ENCODE assay signal across 9 cellular contexts in genomic region chr14:22200977-22201605, GRCh38.
DNase-seq lines count a peak whose midpoint lies in the region; TF ChIP-seq lines count a peak whose summit lies in the region.
"Had no signal": no experiment of that assay in that cellular context is flagged by ENCODE, and none has a peak within 500 bp of the region (broad histone marks: within the 10 kb centered on the region; RNA-seq: fewer than 3 reads in every experiment).

No MANE protein-coding gene starts in this region.

- no peaks in the 10 kb centered on the region for H3K27me3 Mint-ChIP-seq in activated naive CD4-positive, alpha-beta T cell treated with anti-CD3 and anti-CD28 coated beads, Interleukin-2, amount 10 ng/mL, durations not matched to agents 7 days and 5 days
- H3K27me3 Mint-ChIP-seq: dendritic cell treated with granulocyte-macrophage colony-stimulating factor and Interleukin-4, amounts not matched to agents 40 ng/mL and 50 ng/mL, for 4 days had no signal

- H3K36me3 Mint-ChIP-seq in activated naive CD4-positive, alpha-beta T cell treated with anti-CD3 and anti-CD28 coated beads, Interleukin-2, amount 10 ng/mL, durations not matched to agents 7 days and 5 days, result no peaks in the 10 kb centered on the region

- H3K4me3 ChIP-seq in fibroblast of villous mesenchyme (ENCODE audit: low read depth, low read length), result no peak overlapping the region

- H3K9me3 Mint-ChIP-seq in activated naive CD4-positive, alpha-beta T cell treated with anti-CD3 and anti-CD28 coated beads, Interleukin-2, amount 10 ng/mL, durations not matched to agents 7 days and 5 days, result no peaks in the 10 kb centered on the region

- no peak overlapping the region for H3K4me3 Mint-ChIP-seq in activated naive CD4-positive, alpha-beta T cell treated with anti-CD3 and anti-CD28 coated beads, Interleukin-2, amount 10 ng/mL, durations not matched to agents 7 days and 5 days
- H3K4me3 Mint-ChIP-seq: dendritic cell treated with granulocyte-macrophage colony-stimulating factor and Interleukin-4, amounts not matched to agents 40 ng/mL and 50 ng/mL, for 4 days had no signal

- peak; percentile 19 for DNase-seq in activated naive CD4-positive, alpha-beta T cell treated with anti-CD3 and anti-CD28 coated beads, Interleukin-2, amount 10 ng/mL, durations not matched to agents 7 days and 5 days
- DNase-seq in activated naive CD4-positive, alpha-beta T cell treated with Interleukin-2 at 50 U/mL for 16 hours, result no peak
- DNase-seq in HuH-7.5 (ENCODE audit: low spot score) (peak; percentile 9), T follicular helper cell (ENCODE audit: low read depth) (peak; percentile 3), fibroblast of villous mesenchyme (ENCODE audit: low read depth) (peak; percentile 52), renal cortical epithelial cell (ENCODE audit: low read depth) (peak; percentile 87), NCI-H1436 (lab: John Stamatoyannopoulos, UW) (no peak), DMS153 (lab: John Stamatoyannopoulos, UW) (no peak)

- H3K27ac Mint-ChIP-seq in activated naive CD4-positive, alpha-beta T cell treated with anti-CD3 and anti-CD28 coated beads, Interleukin-2, amount 10 ng/mL, durations not matched to agents 7 days and 5 days, result no peak overlapping the region
- H3K27ac Mint-ChIP-seq: dendritic cell treated with granulocyte-macrophage colony-stimulating factor and Interleukin-4, amounts not matched to agents 40 ng/mL and 50 ng/mL, for 4 days had no signal

- CTCF ChIA-PET in activated naive CD4-positive, alpha-beta T cell treated with anti-CD3 and anti-CD28 coated beads, Interleukin-2, amount 10 ng/mL, durations not matched to agents 7 days and 5 days (lab: Charles Lee), result interaction anchor here (1.0 to 1.8 kb wide), 5 partner anchors 21 to 369 kb away, joined by 3 to 5 read pairs (median 3); no protein-coding TSS in a partner anchor

- TF ChIP-seq CTCF in fibroblast of villous mesenchyme (IDR thresholded peaks at IDR 0.05; ENCODE audit: insufficient read depth, low read depth, low read length), result peak; percentile 71

- peaks cover 15% of the 10 kb centered on the region for H3K4me1 Mint-ChIP-seq in activated naive CD4-positive, alpha-beta T cell treated with anti-CD3 and anti-CD28 coated beads, Interleukin-2, amount 10 ng/mL, durations not matched to agents 7 days and 5 days

Comparison
In these comparisons a context has a peak if more than half of its experiments do, and no peak if none do; other contexts are left out.
1. DNase-seq: peak in activated naive CD4-positive, alpha-beta T cell treated with anti-CD3 and anti-CD28 coated beads, Interleukin-2, amount 10 ng/mL, durations not matched to agents 7 days and 5 days (single experiment), HuH-7.5 (single experiment), T follicular helper cell (single experiment), fibroblast of villous mesenchyme (single experiment) and renal cortical epithelial cell (single experiment); none in activated naive CD4-positive, alpha-beta T cell treated with Interleukin-2 at 50 U/mL for 16 hours (single experiment), NCI-H1436 (single experiment) and DMS153 (single experiment).